Comparison of ENCODE assay signal across 20 cellular contexts in genomic region chr3:197225579-197225978, GRCh38.
"Had no signal": no experiment of that assay in that cellular context is flagged by ENCODE, and none has a peak within 500 bp of the region (broad histone marks: within the 10 kb centered on the region; RNA-seq: fewer than 3 reads in every experiment).

No MANE protein-coding gene starts in this region.

- H3K36me3 Mint-ChIP-seq: activated CD4-positive, alpha-beta memory T cell treated with anti-CD3 and anti-CD28 coated beads for 36 hours; activated naive CD8-positive, alpha-beta T cell; WTC11 had no signal

- H3K27me3 ChIP-seq: SJCRH30 had no signal

- ATAC-seq: activated T-cell treated with anti-CD3 and anti-CD28 coated beads, Interleukin-2, amount 50 U/mL, for 4 hours; T-helper 17 cell had no signal

- DNase-seq: activated CD4-positive, alpha-beta memory T cell treated with anti-CD3 and anti-CD28 coated beads for 36 hours; activated CD4-positive, alpha-beta T cell treated with anti-CD3 and anti-CD28 coated beads, Interleukin-2, amount 10 ng/mL, durations not matched to agents 24 days and 14 days; activated CD4-positive, CD25-positive, alpha-beta regulatory T cell treated with anti-CD3 and anti-CD28 coated beads, Interleukin-2, amount 50 U/mL, for 72 hours; activated CD8-positive, alpha-beta memory T cell treated with anti-CD3 and anti-CD28 coated beads for 24 hours; activated gamma-delta T cell; activated naive CD4-positive, alpha-beta T cell treated with anti-CD3 and anti-CD28 coated beads for 36 hours; activated T-cell treated with anti-CD3 and anti-CD28 coated beads, Interleukin-2, amount 50 U/mL, for 4 hours; Kasumi-1; KBM-7; NCI-H1105 treated with DMSO at 0.1 percent for 48 hours; NCI-H187 treated with DMSO at 0.1 percent for 48 hours; NK-92 treated with Interleukin-12 subunit alpha and Interleukin-12 subunit beta, amount 100 ng/mL, for 24 hours; OCI-M1; Right ventricle myocardium superior; RPMI8226; T-helper 17 cell; T-helper 9 cell had no signal

- H3K27me3 Mint-ChIP-seq: activated CD4-positive, alpha-beta memory T cell treated with anti-CD3 and anti-CD28 coated beads for 36 hours; activated CD4-positive, alpha-beta T cell treated with anti-CD3 and anti-CD28 coated beads, Interleukin-2, amount 10 ng/mL, durations not matched to agents 24 days and 14 days; activated naive CD8-positive, alpha-beta T cell; T-helper 17 cell had no signal

- H3K27ac ChIP-seq: SJCRH30 had no signal

- H3K4me3 Mint-ChIP-seq: activated CD4-positive, alpha-beta memory T cell treated with anti-CD3 and anti-CD28 coated beads for 36 hours; activated CD4-positive, alpha-beta T cell treated with anti-CD3 and anti-CD28 coated beads, Interleukin-2, amount 10 ng/mL, durations not matched to agents 24 days and 14 days; activated naive CD4-positive, alpha-beta T cell treated with anti-CD3 and anti-CD28 coated beads for 36 hours; activated naive CD8-positive, alpha-beta T cell; activated T-cell treated with anti-CD3 and anti-CD28 coated beads, Interleukin-2, amount 50 U/mL, for 4 hours; T-helper 17 cell; WTC11 had no signal

- H3K4me1 ChIP-seq: SJCRH30 had no signal

- H3K27ac Mint-ChIP-seq: activated CD4-positive, alpha-beta memory T cell treated with anti-CD3 and anti-CD28 coated beads for 36 hours; activated CD4-positive, alpha-beta T cell treated with anti-CD3 and anti-CD28 coated beads, Interleukin-2, amount 10 ng/mL, durations not matched to agents 24 days and 14 days; activated naive CD4-positive, alpha-beta T cell treated with anti-CD3 and anti-CD28 coated beads for 36 hours; activated naive CD8-positive, alpha-beta T cell; T-helper 17 cell had no signal

- H3K9me3 Mint-ChIP-seq: activated CD4-positive, alpha-beta memory T cell treated with anti-CD3 and anti-CD28 coated beads for 36 hours; activated CD4-positive, alpha-beta T cell treated with anti-CD3 and anti-CD28 coated beads, Interleukin-2, amount 10 ng/mL, durations not matched to agents 24 days and 14 days; activated naive CD4-positive, alpha-beta T cell treated with anti-CD3 and anti-CD28 coated beads for 36 hours; activated T-cell treated with anti-CD3 and anti-CD28 coated beads, Interleukin-2, amount 50 U/mL, for 4 hours; WTC11 had no signal

- H3K4me3 ChIP-seq: SJCRH30 had no signal

- H3K9me3 ChIP-seq: SJCRH30 had no signal

- H3K36me3 ChIP-seq: SJCRH30 had no signal
